In genomic region chr2:142130111-142131015, GRCh38 we compare ENCODE assay signal across 8 cellular contexts. TPM values are rescaled to one million over a fixed set of nuclear protein-coding genes. Genes with fewer than 3 reads are reported as not detected.
DNase-seq lines count a peak whose midpoint lies in the region; ATAC-seq, FAIRE-seq and TF ChIP-seq lines count a peak whose summit lies in the region.

No MANE protein-coding gene starts in this region.

- 15% methylated on average over 69 of the region's 69 CpGs for WGBS in GM12878 (ENCODE audit: insufficient coverage, insufficient replicate concordance, low lambda C conversion rate, missing lambda C conversion rate)

- no peak for FAIRE-seq in GM12878 (lab: Jason Lieb, UNC)

- ATAC-seq in GM12878, result peak; percentile 40

- no peak overlapping the region for H3K27ac ChIP-seq in GM12878 (ENCODE audit: control insufficient read depth, insufficient read depth)
- H3K27ac ChIP-seq in rectal smooth muscle tissue (ENCODE audit: low read depth, low read length), result no peak overlapping the region

- H4K20me1 ChIP-seq in GM12878 (ENCODE audit: control insufficient read depth, insufficient read depth), result no peaks in the 10 kb centered on the region

- CTCF ChIA-PET in GM12878 (lab: Yijun Ruan, JAX), result interaction anchor here (0.6 to 2.4 kb wide), 2 partner anchors 10 to 1406 kb away, joined by 3 to 10 read pairs; no protein-coding TSS in a partner anchor

- H3K4me1 ChIP-seq in BE2C (no peaks in the 10 kb centered on the region), GM12878 (ENCODE audit: control insufficient read depth, insufficient read depth, low read length) (peaks cover 5% of the 10 kb centered on the region; the same call in 1 of the 2 replicates), rectal smooth muscle tissue (ENCODE audit: control insufficient read depth, insufficient read depth, low read length) (no peaks in the 10 kb centered on the region)

- in situ Hi-C loops in GM12878 (cut with MboI), result no loop called here

- peak overlapping the region; percentile 81 for H2AFZ ChIP-seq in GM12878 (ENCODE audit: control insufficient read depth, low read depth, low read length)

- H3K36me3 ChIP-seq in BE2C (no peaks in the 10 kb centered on the region), GM12878 (ENCODE audit: control insufficient read depth in 2 of 2, insufficient read depth in 2 of 2, low read length in 1 of 2) (no peaks in the 10 kb centered on the region), rectal smooth muscle tissue (ENCODE audit: control insufficient read depth, insufficient read depth, low read length) (no peaks in the 10 kb centered on the region)

- H3K79me2 ChIP-seq in GM12878 (ENCODE audit: control insufficient read depth, insufficient read depth, low read length), result no peaks in the 10 kb centered on the region

- RAD21 ChIA-PET in GM12878 (lab: Charles Lee; ENCODE audit: unreplicated experiment), result no interaction called here

- intact Hi-C loops in GM12878 (cut with micrococcal nuclease; ENCODE audit: unreplicated experiment), result no loop called here

- H3K9me3 ChIP-seq in BE2C (no peaks in the 10 kb centered on the region), GM12878 (replicated peaks; ENCODE audit: control insufficient read depth, insufficient read depth, low read length) (no peaks in the 10 kb centered on the region)

- H3K27me3 ChIP-seq in BE2C, result peaks cover 9% of the 10 kb centered on the region
- H3K27me3 ChIP-seq in GM12878 (replicated peaks in 1 of 2; ENCODE audit: control insufficient read depth in 2 of 2, insufficient read depth in 2 of 2, low read length in 1 of 2), result peaks cover 12 to 16% of the 10 kb centered on the region in 2 experiments
- H3K27me3 ChIP-seq in rectal smooth muscle tissue (ENCODE audit: control insufficient read depth, insufficient read depth, low read length), result peaks cover 7% of the 10 kb centered on the region

- TF ChIP-seq CTCF in BE2C (IDR thresholded peaks at IDR 0.05; ENCODE audit: low read depth, low read length), result no peak
- TF ChIP-seq CTCF in GM20000 (IDR thresholded peaks at IDR 0.05; ENCODE audit: extremely low read depth, missing control alignments), result no peak
- TF ChIP-seq CTCF in GM12878 (IDR thresholded peaks at IDR 0.05 in 2 of 3, conservative IDR thresholded peaks at IDR 0.05 in 1 of 3; ENCODE audit: control insufficient read depth in 2 of 3, extremely low read depth in 1 of 3, insufficient read depth in 1 of 3, low read depth in 3 of 3, low read length in 3 of 3), result no peak

- TF ChIP-seq EP300 in GM12878 (IDR thresholded peaks at IDR 0.05; ENCODE audit: borderline replicate concordance in 1 of 2, control insufficient read depth in 1 of 2, low read depth in 2 of 2, low read length in 2 of 2), result no peak

- SMC1A ChIA-PET in GM12878 (lab: Charles Lee; ENCODE audit: uncharacterized antibody, unreplicated experiment), result interaction anchor here (1.2 kb wide), 1 partner anchor 22 kb away, joined by 3 read pairs; no protein-coding TSS in a partner anchor

- TF ChIP-seq POLR2A in GM12878 (IDR thresholded peaks at IDR 0.05; ENCODE audit: low read depth, low read length), result no peak

- TF ChIP-seq RAD21 in GM12878 (IDR thresholded peaks at IDR 0.05; ENCODE audit: insufficient read depth, low read depth, low read length), result no peak

- DNase-seq in BE2C, result peak; percentile 46
- peak; percentile 7 for DNase-seq in GM20000 (ENCODE audit: low spot score)
- DNase-seq in NCI-H146 treated with DMSO at 0.1 percent for 48 hours (lab: John Stamatoyannopoulos, UW; ENCODE audit: unreplicated experiment), result peak; percentile 2
- DNase-seq in GM12878 (ENCODE audit: low read depth, low spot score), result no peak
- peak; percentile 64 to 71 for DNase-seq in hippocampal formation (lab: John Stamatoyannopoulos, UW)
- no peak for DNase-seq in cortex of kidney (lab: John Stamatoyannopoulos, UW)
- no peak for DNase-seq in SIG-M5 (lab: John Stamatoyannopoulos, UW)

- H3K4me3 ChIP-seq in BE2C (ENCODE audit: low read depth, low read length), result peak overlapping the region; percentile 82
- peak overlapping the region; percentile 64; the same call in 1 of the 2 replicates for H3K4me3 ChIP-seq in GM12878
- peak overlapping the region; percentile 68 for H3K4me3 ChIP-seq in rectal smooth muscle tissue (ENCODE audit: low read length)

- H3K9ac ChIP-seq in GM12878 (ENCODE audit: control insufficient read depth, insufficient read depth, low read length) (no peak overlapping the region), rectal smooth muscle tissue (ENCODE audit: low read length) (no peak overlapping the region)

- peak overlapping the region; percentile 95 for H3K4me2 ChIP-seq in GM12878 (ENCODE audit: control insufficient read depth, insufficient read depth)

- POLR2A ChIA-PET in GM12878 (lab: Charles Lee), result no interaction called here

- BruUV-seq in GM12878 (replicated peaks; lab: Mats Ljungman, UMichigan), result no TSS peak

TF ChIP-seq in GM12878, 131 proteins besides CTCF, POLR2A, EP300 and RAD21:
- no peak for TF ChIP-seq BHLHE40 (IDR thresholded peaks at IDR 0.05; ENCODE audit: borderline replicate concordance in 1 of 2, low read depth in 2 of 2, low read length in 1 of 2)
- peak; percentile 78 for TF ChIP-seq SUZ12 (IDR thresholded peaks at IDR 0.05; ENCODE audit: unreplicated experiment)

RNA-seq across cellular contexts. Expression of gene LRP1B, which starts 0.5 kb away (rescaled TPM):
- polyA plus RNA-seq in BE2C (2012; ENCODE audit: insufficient read depth, insufficient read length, low read depth), result 0.36 TPM
- 0.02 TPM in 1 of 2 replicates, not detected in the other for total RNA-seq in GM12878 (2013; cell fraction: nucleolus; rRNA removed)
- total RNA-seq in GM12878 (2014; rRNA removed), result under 0.01 and 0.06 TPM in 2 replicates
- under 0.01 TPM in 1 of 2 replicates, not detected in the other for total RNA-seq in GM12878 (2014; rRNA removed; fragmentation: Illumina TruSeq; extraction: Trizol)
- 0.03 TPM in 1 of 2 replicates, not detected in the other for total RNA-seq in GM12878 (2021)
- not detected for polyA plus RNA-seq in GM12878 (2011; ENCODE audit: low read depth)
- 0.04 and 0.09 TPM in 2 replicates for polyA plus RNA-seq in GM12878 (2011; rRNA removed)
- 0.02 and 0.06 TPM in 2 replicates for polyA plus RNA-seq in GM12878 (2011; cell fraction: cytosol; rRNA removed)
- 0.06 and 0.18 TPM in 2 replicates for polyA plus RNA-seq in GM12878 (2011; cell fraction: nucleus; rRNA removed)
- 0.01 TPM in 1 of 2 replicates, not detected in the other for polyA plus RNA-seq in GM12878 (2012)
- not detected in 2 replicates for polyA plus RNA-seq in GM12878 (2014; fragmentation: Illumina TruSeq; extraction: Trizol)
- polyA plus RNA-seq in GM12878 (2014; fragmentation: Nextera tagmentation; extraction: Ambion mirVana), result not detected
- 0.01 TPM in 1 of 2 replicates, not detected in the other for polyA plus RNA-seq in GM12878 (2014; rRNA removed)
- polyA plus RNA-seq in GM12878 (2016; fragmentation: Nextera tagmentation; extraction: Ambion mirVana), result under 1 TPM in 1 of 2 experiments, not detected in 1; 0.01 TPM
- 0.15 and 0.62 TPM in 2 replicates for polyA minus RNA-seq in GM12878 (2011; rRNA and poly(A)+ RNA removed)
- polyA minus RNA-seq in GM12878 (2011; cell fraction: cytosol; rRNA and poly(A)+ RNA removed), result not detected in 2 replicates
- 0.36 and 0.38 TPM in 2 replicates for polyA minus RNA-seq in GM12878 (2011; cell fraction: nucleus; rRNA and poly(A)+ RNA removed)

Comparison
In these comparisons a context has a peak if more than half of its experiments do, and no peak if none do; other contexts are left out.
1. DNase-seq: peak in BE2C (single experiment), GM20000 (single experiment), NCI-H146 treated with DMSO at 0.1 percent for 48 hours (single experiment) and hippocampal formation (2 of 2); none in GM12878 (single experiment), cortex of kidney (single experiment) and SIG-M5 (single experiment).
2. Peak in every context shown above with its lines, with median percentiles within 50 percentile points of each other: H3K4me3 ChIP-seq.